Comparison of ENCODE assay signal across 33 cellular contexts in the genomic region with DNA sequence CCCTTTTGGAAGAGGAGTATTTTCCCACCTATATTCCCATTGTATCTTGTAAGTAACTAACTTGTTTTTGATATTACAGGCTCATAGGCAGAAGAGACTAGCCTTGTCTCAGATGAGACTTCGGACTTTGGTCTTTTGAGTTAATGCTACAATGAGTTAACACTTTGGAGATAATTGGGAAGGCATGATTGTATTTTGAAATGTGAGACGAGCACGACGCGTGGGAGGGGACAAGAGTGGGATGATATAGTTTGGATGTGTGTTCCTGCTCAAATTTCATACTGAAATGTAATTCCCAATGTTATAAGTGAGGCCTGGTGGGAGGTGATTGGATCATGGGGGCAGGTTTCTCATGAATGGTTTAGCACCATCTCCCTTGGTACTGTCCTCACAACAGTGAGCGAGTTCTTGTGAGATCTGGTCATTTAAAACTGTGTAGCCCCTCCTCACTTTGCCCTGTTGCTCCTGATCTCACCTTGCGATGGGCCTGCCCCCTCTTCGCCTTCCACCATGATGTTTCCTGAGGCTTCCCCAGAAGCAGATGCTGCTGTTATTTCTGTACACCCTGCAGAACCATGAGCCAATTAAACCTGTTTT.
"Had no signal": no experiment of that assay in that cellular context is flagged by ENCODE, and none has a peak within 500 bp of the region (broad histone marks: within the 10 kb centered on the region; RNA-seq: fewer than 3 reads in every experiment).

No MANE protein-coding gene starts in this region.

- H3K4me3 Mint-ChIP-seq: activated naive CD4-positive, alpha-beta T cell treated with anti-CD3 and anti-CD28 coated beads, Interleukin-2, amount 10 ng/mL, durations not matched to agents 7 days and 5 days; activated naive CD8-positive, alpha-beta T cell treated with anti-CD3 and anti-CD28 coated beads, Interleukin-2, amount 10 ng/mL, durations not matched to agents 7 days and 5 days; activated T-helper 1 cell treated with anti-CD3 and anti-CD28 coated beads, Interleukin-12 subunit alpha, Interleukin-12 subunit beta, Interleukin-2, Interleukin-4 antibody, amounts not matched to agents 30 ng/mL and 10 ng/mL and 1 ng/mL, durations not matched to agents 14 hours and 24 hours and 36 hours; effector memory CD8-positive, alpha-beta T cell; naive thymus-derived CD8-positive, alpha-beta T cell; neural crest cell; stimulated activated effector memory CD8-positive, alpha-beta T cell treated with anti-CD3 and anti-CD28 coated beads, Interleukin-12 subunit alpha, Interleukin-12 subunit beta, amount 100 ng/mL, for 72 hours; stimulated activated naive CD8-positive, alpha-beta T cell treated with anti-CD3 and anti-CD28 coated beads, Interleukin-15, Interleukin-2, amounts not matched to agents 100 ng/mL and 50 ng/mL, for 24 hours; T-helper 2 cell treated with Interferon-gamma antibody and Interleukin-4, amounts not matched to agents 5 μg/mL and 100 μg/mL, for 36 hours had no signal

- H3K9me3 ChIP-seq: lower lobe of right lung, psoas muscle, thoracic aorta, uterus had no signal

- H3K27ac ChIP-seq: brain microvascular endothelial cell, left lung, lower lobe of right lung, pancreas, psoas muscle, sigmoid colon, thoracic aorta, uterus, VCaP had no signal

- H3K27me3 Mint-ChIP-seq: activated naive CD4-positive, alpha-beta T cell treated with anti-CD3 and anti-CD28 coated beads, Interleukin-2, amount 10 ng/mL, durations not matched to agents 7 days and 5 days; activated naive CD8-positive, alpha-beta T cell treated with anti-CD3 and anti-CD28 coated beads, Interleukin-2, amount 10 ng/mL, durations not matched to agents 7 days and 5 days; effector memory CD8-positive, alpha-beta T cell; naive thymus-derived CD8-positive, alpha-beta T cell; stimulated activated naive CD8-positive, alpha-beta T cell treated with anti-CD3 and anti-CD28 coated beads, Interleukin-15, Interleukin-2, amounts not matched to agents 100 ng/mL and 50 ng/mL, for 24 hours had no signal

- H3K27me3 ChIP-seq: brain microvascular endothelial cell, left lung, sigmoid colon, uterus had no signal

- ATAC-seq: activated CD4-positive, CD25-positive, alpha-beta regulatory T cell treated with anti-CD3 and anti-CD28 coated beads, Interleukin-2, amount 50 U/mL, for 24 hours; effector memory CD8-positive, alpha-beta T cell; esophagus mucosa; left lung; lower lobe of right lung; naive thymus-derived CD8-positive, alpha-beta T cell; pancreas; psoas muscle; stimulated activated effector memory CD8-positive, alpha-beta T cell treated with anti-CD3 and anti-CD28 coated beads, Interleukin-12 subunit alpha, Interleukin-12 subunit beta, amount 100 ng/mL, for 72 hours had no signal

- H3K4me1 Mint-ChIP-seq: activated naive CD4-positive, alpha-beta T cell treated with anti-CD3 and anti-CD28 coated beads, Interleukin-2, amount 10 ng/mL, durations not matched to agents 7 days and 5 days; activated naive CD8-positive, alpha-beta T cell treated with anti-CD3 and anti-CD28 coated beads, Interleukin-2, amount 10 ng/mL, durations not matched to agents 7 days and 5 days; naive thymus-derived CD8-positive, alpha-beta T cell; neural crest cell; stimulated activated effector memory CD8-positive, alpha-beta T cell treated with anti-CD3 and anti-CD28 coated beads, Interleukin-12 subunit alpha, Interleukin-12 subunit beta, amount 100 ng/mL, for 72 hours had no signal

- H3K27ac Mint-ChIP-seq: activated naive CD4-positive, alpha-beta T cell treated with anti-CD3 and anti-CD28 coated beads, Interleukin-2, amount 10 ng/mL, durations not matched to agents 7 days and 5 days; activated naive CD8-positive, alpha-beta T cell treated with anti-CD3 and anti-CD28 coated beads, Interleukin-2, amount 10 ng/mL, durations not matched to agents 7 days and 5 days; activated T-helper 1 cell treated with anti-CD3 and anti-CD28 coated beads, Interleukin-12 subunit alpha, Interleukin-12 subunit beta, Interleukin-2, Interleukin-4 antibody, amounts not matched to agents 30 ng/mL and 10 ng/mL and 1 ng/mL, durations not matched to agents 14 hours and 24 hours and 36 hours; effector memory CD8-positive, alpha-beta T cell; naive thymus-derived CD8-positive, alpha-beta T cell; stimulated activated effector memory CD8-positive, alpha-beta T cell treated with anti-CD3 and anti-CD28 coated beads, Interleukin-12 subunit alpha, Interleukin-12 subunit beta, amount 100 ng/mL, for 72 hours; stimulated activated naive CD8-positive, alpha-beta T cell treated with anti-CD3 and anti-CD28 coated beads, Interleukin-15, Interleukin-2, amounts not matched to agents 100 ng/mL and 50 ng/mL, for 24 hours; T-helper 2 cell treated with Interferon-gamma antibody and Interleukin-4, amounts not matched to agents 5 μg/mL and 100 μg/mL, for 36 hours had no signal

- H3K4me1 ChIP-seq: left lung, lower lobe of right lung, pancreas, psoas muscle, sigmoid colon, uterus had no signal

- H3K9me3 Mint-ChIP-seq: neural crest cell had no signal

- H3K36me3 ChIP-seq: brain microvascular endothelial cell, left lung, lower lobe of right lung, pancreas, sigmoid colon, thoracic aorta, uterus had no signal

- H3K4me3 ChIP-seq: left lung, lower lobe of right lung, pancreas, psoas muscle, sigmoid colon, thoracic aorta, uterus had no signal

- H3K36me3 Mint-ChIP-seq: activated naive CD4-positive, alpha-beta T cell treated with anti-CD3 and anti-CD28 coated beads, Interleukin-2, amount 10 ng/mL, durations not matched to agents 7 days and 5 days; activated naive CD8-positive, alpha-beta T cell treated with anti-CD3 and anti-CD28 coated beads, Interleukin-2, amount 10 ng/mL, durations not matched to agents 7 days and 5 days; naive thymus-derived CD8-positive, alpha-beta T cell; stimulated activated effector memory CD8-positive, alpha-beta T cell treated with anti-CD3 and anti-CD28 coated beads, Interleukin-12 subunit alpha, Interleukin-12 subunit beta, amount 100 ng/mL, for 72 hours had no signal

- DNase-seq: activated CD4-positive, alpha-beta T cell treated with anti-CD3 and anti-CD28 coated beads for 48 hours; activated CD4-positive, alpha-beta T cell treated with anti-CD3 and anti-CD28 coated beads, Interleukin-2, amount 50 U/mL, for 48 hours; activated CD8-positive, alpha-beta memory T cell treated with anti-CD3 and anti-CD28 coated beads for 24 hours; activated gamma-delta T cell; activated naive CD4-positive, alpha-beta T cell treated with anti-CD3 and anti-CD28 coated beads, Interleukin-2, amount 10 ng/mL, durations not matched to agents 7 days and 5 days; activated naive CD8-positive, alpha-beta T cell treated with anti-CD3 and anti-CD28 coated beads, Interleukin-2, amount 10 ng/mL, durations not matched to agents 7 days and 5 days; activated T-cell treated with anti-CD3 and anti-CD28 coated beads, Interleukin-2, amount 50 U/mL, for 1 hour; brain microvascular endothelial cell; cortex of kidney; effector memory CD8-positive, alpha-beta T cell; foreskin fibroblast; kidney glomerular epithelial cell; lower lobe of right lung; mesenchymal stem cell; naive thymus-derived CD8-positive, alpha-beta T cell; nucleus accumbens; pancreas; psoas muscle; sigmoid colon; small intestine; stimulated activated CD4-positive, alpha-beta T cell treated with anti-CD3 and anti-CD28 coated beads, Interleukin-4, amount 100 ng/mL, for 24 hours; trophoblast cell; uterus had no signal
